In the genomic region with DNA sequence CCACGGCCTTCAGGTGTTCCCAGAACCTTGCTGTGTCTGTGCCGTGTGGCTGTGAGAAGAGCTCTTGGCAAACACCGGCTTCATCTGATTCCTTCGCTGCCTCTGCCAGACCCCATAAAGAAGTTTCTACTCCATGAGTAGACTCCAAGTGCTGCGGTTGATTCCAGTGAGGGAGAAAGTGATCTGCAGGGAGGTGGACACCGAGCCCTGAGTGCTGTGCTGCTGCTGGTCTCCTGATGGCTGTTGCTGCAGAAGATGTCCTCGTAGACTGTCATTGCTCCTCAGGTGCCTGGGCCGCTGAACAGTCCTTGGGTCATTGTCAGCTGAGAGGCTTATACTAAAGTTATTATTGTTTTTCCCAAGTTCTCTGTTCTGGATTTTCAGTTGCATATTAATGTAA, we compare ENCODE assay signal across 14 cellular contexts. TPM values are rescaled to one million over a fixed set of nuclear protein-coding genes. Genes with fewer than 3 reads are reported as not detected.
DNase-seq lines count a peak whose midpoint lies in the region; ATAC-seq and TF ChIP-seq lines count a peak whose summit lies in the region.
"Had no signal": no experiment of that assay in that cellular context is flagged by ENCODE, and none has a peak within 500 bp of the region (broad histone marks: within the 10 kb centered on the region; RNA-seq: fewer than 3 reads in every experiment).

No MANE protein-coding gene starts in this region.

- H3K9me3 ChIP-seq in right atrium auricular region = no peaks in the 10 kb centered on the region
- H3K9me3 ChIP-seq: BE2C had no signal

- no peaks in the 10 kb centered on the region for H3K27me3 ChIP-seq in right atrium auricular region
- H3K27me3 ChIP-seq: BE2C had no signal

- peaks cover 46% of the 10 kb centered on the region for H3K36me3 ChIP-seq in right atrium auricular region

- TF ChIP-seq CTCF in right atrium auricular region (IDR thresholded peaks at IDR 0.05) (no peak), nephron progenitor cell (IDR thresholded peaks at IDR 0.05) (no peak)

- H3K4me1 Mint-ChIP-seq in nephron progenitor cell = peaks cover 29% of the 10 kb centered on the region

- DNase-seq in right atrium auricular region (ENCODE audit: low spot score) (peak; percentile 13), Right ventricle myocardium superior (no peak), nephron progenitor cell (no peak), iPS-NIHi11 (ENCODE audit: low spot score) (no peak), NCI-H146 (lab: John Stamatoyannopoulos, UW) (no peak)
- DNase-seq in stimulated activated CD8-positive, alpha-beta memory T cell treated with anti-CD3 and anti-CD28 coated beads, Interleukin-4, amount 100 ng/mL, for 48 hours = peak; percentile 17
- DNase-seq: BE2C; CD4-positive, alpha-beta memory T cell; DMS79; HCEC 1CT; HFFc6 had no signal

- ATAC-seq in Right ventricle myocardium superior (ENCODE audit: poor library complexity) = no peak
- no peak for ATAC-seq in HG03175 (IDR thresholded peaks at IDR 0.05; ENCODE audit: unreplicated experiment)
- ATAC-seq: GM12878 had no signal

- peak overlapping the region; percentile 45 for H3K27ac Mint-ChIP-seq in nephron progenitor cell
- H3K27ac Mint-ChIP-seq: HFFc6 had no signal

- no peak overlapping the region for H3K4me3 Mint-ChIP-seq in nephron progenitor cell
- H3K4me3 Mint-ChIP-seq: CD4-positive, alpha-beta memory T cell; HFFc6 had no signal

- no peak overlapping the region for H3K27ac ChIP-seq in right atrium auricular region
- H3K27ac ChIP-seq: C4-2B had no signal

- intact Hi-C loops in Right ventricle myocardium superior (cut with DNase I) = no loop called here

- no peak overlapping the region for H3K4me3 ChIP-seq in right atrium auricular region
- H3K4me3 ChIP-seq: GM12878 had no signal

- H3K4me1 ChIP-seq in right atrium auricular region = peaks cover 0 to 40% of the 10 kb centered on the region in 2 donors

- no peaks in the 10 kb centered on the region for H3K9me3 Mint-ChIP-seq in nephron progenitor cell
- H3K9me3 Mint-ChIP-seq: HFFc6 had no signal

- H3K36me3 Mint-ChIP-seq in nephron progenitor cell (ENCODE audit: low read depth) = peaks cover 75% of the 10 kb centered on the region

- peaks cover 4% of the 10 kb centered on the region for H3K27me3 Mint-ChIP-seq in nephron progenitor cell (ENCODE audit: low read depth, poor library complexity)
- H3K27me3 Mint-ChIP-seq: CD4-positive, alpha-beta memory T cell had no signal

RNA-seq across cellular contexts. Expression of a gene that starts 19.6 kb away (rescaled TPM):
- total RNA-seq in right atrium auricular region (10 to 100 TPM; 32.3 to 43.6 TPM), Right ventricle myocardium superior (69.8 TPM)

Comparison
In these comparisons a context has a peak if more than half of its experiments do, and no peak if none do; other contexts are left out.
1. DNase-seq: peak in right atrium auricular region (single experiment) and stimulated activated CD8-positive, alpha-beta memory T cell treated with anti-CD3 and anti-CD28 coated beads, Interleukin-4, amount 100 ng/mL, for 48 hours (single experiment); none in Right ventricle myocardium superior (single experiment), nephron progenitor cell (single experiment), iPS-NIHi11 (single experiment) and NCI-H146 (single experiment).